ENCODE assay signal across 17 cellular contexts in genomic region chr9:107423540-107423939, GRCh38.
"Had no signal": no experiment of that assay in that cellular context is flagged by ENCODE, and none has a peak within 500 bp of the region (broad histone marks: within the 10 kb centered on the region; RNA-seq: fewer than 3 reads in every experiment).

No MANE protein-coding gene starts in this region.

- H3K9me3 ChIP-seq: heart left ventricle, psoas muscle, right lobe of liver had no signal

- H3K4me3 ChIP-seq: heart left ventricle, psoas muscle, right lobe of liver had no signal

- H3K27ac ChIP-seq: heart left ventricle, parathyroid adenoma, psoas muscle, right lobe of liver had no signal

- DNase-seq: effector memory CD4-positive, alpha-beta T cell; heart left ventricle; hippocampal formation; kidney glomerular epithelial cell; mammary epithelial cell; naive thymus-derived CD4-positive, alpha-beta T cell; nephron progenitor cell; psoas muscle; retina; right lobe of liver; stimulated activated CD4-positive, alpha-beta T cell treated with anti-CD3 and anti-CD28 coated beads, Interleukin-15, amount 100 ng/mL, for 24 hours; stimulated activated CD4-positive, alpha-beta T cell treated with anti-CD3 and anti-CD28 coated beads, Interleukin-1b, Interleukin-23, amount 100 ng/mL, for 48 hours; stimulated activated CD4-positive, alpha-beta T cell treated with anti-CD3 and anti-CD28 coated beads, Interleukin-4, amount 100 ng/mL, for 24 hours; substantia nigra had no signal

- H3K4me1 ChIP-seq: parathyroid adenoma had no signal

- H3K27me3 ChIP-seq: heart left ventricle, right lobe of liver had no signal

- ATAC-seq: esophagus mucosa; naive thymus-derived CD4-positive, alpha-beta T cell; psoas muscle; right lobe of liver; stimulated activated memory B cell treated with anti-CD40 and anti-IgM and Interleukin-4, amounts not matched to agents 10 μg/mL and 1 μg/mL and 100 μg/mL, for 72 hours had no signal

- H3K36me3 ChIP-seq: heart left ventricle, right lobe of liver had no signal
